In the genomic region with DNA sequence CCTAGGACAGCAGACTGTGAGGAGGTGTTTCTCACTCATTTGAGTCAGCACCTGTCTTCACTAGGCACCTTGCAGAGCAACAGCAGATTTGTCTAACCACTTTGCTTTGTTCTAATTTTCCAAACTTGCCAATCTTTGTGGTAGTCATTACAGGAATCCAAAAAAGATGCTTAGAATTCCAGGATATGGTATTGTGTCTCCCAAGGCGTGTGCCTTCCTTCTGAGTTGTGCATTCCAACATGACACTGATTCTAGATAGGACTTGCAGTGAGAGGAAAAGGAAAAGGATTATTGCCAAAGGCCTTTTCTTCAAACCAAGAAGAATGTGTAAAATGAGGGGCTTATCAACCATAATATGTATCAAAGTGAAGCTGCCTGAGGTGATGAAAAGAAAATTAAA, we compare ENCODE assay signal across 20 cellular contexts.
A peak's percentile ranks its signal among the peaks of the same experiment; 100 is the strongest.
DNase-seq lines count a peak whose midpoint lies in the region; ATAC-seq and TF ChIP-seq lines count a peak whose summit lies in the region.
"Had no signal": no experiment of that assay in that cellular context is flagged by ENCODE, and none has a peak within 500 bp of the region (broad histone marks: within the 10 kb centered on the region; RNA-seq: fewer than 3 reads in every experiment).

No MANE protein-coding gene starts in this region.

- H3K27ac ChIP-seq in thyroid gland = no peak overlapping the region
- H3K27ac ChIP-seq: C4-2B, coronary artery, neutrophil, thoracic aorta had no signal

- 68 to 69% methylated on average over 1 of the region's 1 CpG for WGBS in thyroid gland, 2 donors

- no peaks in the 10 kb centered on the region for H3K4me1 Mint-ChIP-seq in Caco-2 (ENCODE audit: low read depth, unreplicated experiment)
- H3K4me1 Mint-ChIP-seq: activated naive CD8-positive, alpha-beta T cell treated with anti-CD3 and anti-CD28 coated beads for 36 hours; T-cell had no signal

- no peak for TF ChIP-seq CTCF in thyroid gland (IDR thresholded peaks at IDR 0.05)
- TF ChIP-seq CTCF in Caco-2 (IDR thresholded peaks at IDR 0.05; ENCODE audit: insufficient read depth in 1 of 2, low read depth in 1 of 2, low read length in 1 of 2, severe bottlenecking in 1 of 2, unreplicated experiment in 1 of 2) = no peak

- no peaks in the 10 kb centered on the region for H3K9me3 Mint-ChIP-seq in Caco-2 (ENCODE audit: unreplicated experiment)

- BruUV-seq in Caco-2 (replicated peaks; lab: Mats Ljungman, UMichigan) = no TSS peak

- H3K27me3 ChIP-seq in thyroid gland (no peaks in the 10 kb centered on the region), Caco-2 (replicated peaks; ENCODE audit: control insufficient read depth, insufficient read depth, low read length) (no peaks in the 10 kb centered on the region)
- H3K27me3 ChIP-seq: neutrophil had no signal

- H3K4me3 ChIP-seq in thyroid gland (replicated peaks in 1 of 3) = no peak overlapping the region
- no peak overlapping the region for H3K4me3 ChIP-seq in Caco-2 (ENCODE audit: low read depth, low read length)
- H3K4me3 ChIP-seq: coronary artery, thoracic aorta had no signal

- no peak overlapping the region for H3K4me3 Mint-ChIP-seq in Caco-2 (ENCODE audit: unreplicated experiment)
- H3K4me3 Mint-ChIP-seq: activated CD8-positive, alpha-beta T cell treated with anti-CD3 and anti-CD28 coated beads for 36 hours; activated naive CD8-positive, alpha-beta T cell treated with anti-CD3 and anti-CD28 coated beads for 36 hours; activated T-cell treated with anti-CD3 and anti-CD28 coated beads, Interleukin-2, amount 50 U/mL, for 72 hours; T-cell had no signal

- DNase-seq in HS-27A (ENCODE audit: low read depth) (peak; percentile 71), astrocyte of the hippocampus (ENCODE audit: low read depth, low spot score) (peak; percentile 81), iris pigment epithelial cell (ENCODE audit: low read depth) (peak; percentile 59), middle frontal gyrus (ENCODE audit: extremely low spot score, low spot score) (no peak), thyroid gland (no peak), Caco-2 (no peak)
- DNase-seq: activated CD8-positive, alpha-beta T cell treated with anti-CD3 and anti-CD28 coated beads for 36 hours; activated naive CD8-positive, alpha-beta T cell treated with anti-CD3 and anti-CD28 coated beads for 36 hours; activated T-cell treated with anti-CD3 and anti-CD28 coated beads, Interleukin-2, amount 50 U/mL, for 72 hours; DMS53; erythroblast; head of caudate nucleus; NCI-H1436 treated with DMSO at 0.1 percent for 48 hours; stimulated activated CD4-positive, alpha-beta T cell treated with anti-CD3 and anti-CD28 coated beads, Interleukin-4, amount 100 ng/mL, for 4 hours; T-cell had no signal

- H3K4me1 ChIP-seq in thyroid gland (no peaks in the 10 kb centered on the region), Caco-2 (no peaks in the 10 kb centered on the region)

- no peaks in the 10 kb centered on the region for H3K27me3 Mint-ChIP-seq in Caco-2 (ENCODE audit: insufficient read depth, unreplicated experiment)
- H3K27me3 Mint-ChIP-seq: activated CD8-positive, alpha-beta T cell treated with anti-CD3 and anti-CD28 coated beads for 36 hours; activated naive CD8-positive, alpha-beta T cell treated with anti-CD3 and anti-CD28 coated beads for 36 hours; T-cell had no signal

- H3K9me3 ChIP-seq in thyroid gland = no peaks in the 10 kb centered on the region
- H3K9me3 ChIP-seq in Caco-2 = peaks cover 3% of the 10 kb centered on the region; the same call in 1 of the 2 replicates
- H3K9me3 ChIP-seq: neutrophil, thoracic aorta had no signal

- intact Hi-C loops in thyroid gland (cut with DNase I) (no loop called here), Caco-2 (cut with micrococcal nuclease; ENCODE audit: unreplicated experiment) (no loop called here)

- no peak for TF ChIP-seq POLR2A in thyroid gland (IDR thresholded peaks at IDR 0.05)

- H3K36me3 Mint-ChIP-seq in Caco-2 (ENCODE audit: insufficient read depth, unreplicated experiment) = no peaks in the 10 kb centered on the region
- H3K36me3 Mint-ChIP-seq: activated naive CD8-positive, alpha-beta T cell treated with anti-CD3 and anti-CD28 coated beads for 36 hours; T-cell had no signal

- no peak for ATAC-seq in GM21515 (IDR thresholded peaks at IDR 0.05; ENCODE audit: unreplicated experiment)
- ATAC-seq: activated CD8-positive, alpha-beta T cell treated with anti-CD3 and anti-CD28 coated beads for 36 hours; activated T-cell treated with anti-CD3 and anti-CD28 coated beads, Interleukin-2, amount 50 U/mL, for 72 hours; T-cell had no signal

- CTCF ChIA-PET in Caco-2 (lab: Charles Lee) = no interaction called here

- H3K36me3 ChIP-seq in thyroid gland (no peaks in the 10 kb centered on the region), Caco-2 (ENCODE audit: control insufficient read depth, insufficient read depth, low read length) (no peaks in the 10 kb centered on the region)
- H3K36me3 ChIP-seq: neutrophil, thoracic aorta had no signal

- POLR2A ChIA-PET in Caco-2 (lab: Charles Lee) = no interaction called here

- H3K27ac Mint-ChIP-seq in Caco-2 (ENCODE audit: unreplicated experiment) = no peak overlapping the region
- H3K27ac Mint-ChIP-seq: activated CD8-positive, alpha-beta T cell treated with anti-CD3 and anti-CD28 coated beads for 36 hours; activated naive CD8-positive, alpha-beta T cell treated with anti-CD3 and anti-CD28 coated beads for 36 hours; activated T-cell treated with anti-CD3 and anti-CD28 coated beads, Interleukin-2, amount 50 U/mL, for 72 hours; T-cell had no signal

Comparison
In these comparisons a context has a peak if more than half of its experiments do, and no peak if none do; other contexts are left out.
1. DNase-seq: peak in HS-27A (single experiment), astrocyte of the hippocampus (single experiment) and iris pigment epithelial cell (single experiment); none in middle frontal gyrus (single experiment), thyroid gland (0 of 2) and Caco-2 (0 of 2).